In genomic region chr3:187743195-187744141, GRCh38 we compare ENCODE assay signal across 8 cellular contexts. TPM values are rescaled to one million over a fixed set of nuclear protein-coding genes. Genes with fewer than 3 reads are reported as not detected.
A peak's percentile ranks its signal among the peaks of the same experiment; 100 is the strongest.
DNase-seq lines count a peak whose midpoint lies in the region; ATAC-seq and TF ChIP-seq lines count a peak whose summit lies in the region.

No MANE protein-coding gene starts in this region.

- no peaks in the 10 kb centered on the region for H3K36me3 Mint-ChIP-seq in immature natural killer cell

- H3K79me2 ChIP-seq in smooth muscle cell (ENCODE audit: low read depth): peaks cover 41% of the 10 kb centered on the region

- peak overlapping the region; percentile 99 for H3K9ac ChIP-seq in smooth muscle cell (ENCODE audit: low read depth)

- peaks cover 73 to 76% of the 10 kb centered on the region in 2 donors for H3K4me1 Mint-ChIP-seq in immature natural killer cell

- peaks cover 6% of the 10 kb centered on the region for H3F3A ChIP-seq in smooth muscle cell (ENCODE audit: low read depth)

- no peaks in the 10 kb centered on the region for H3K9me3 Mint-ChIP-seq in immature natural killer cell

- H3K36me3 ChIP-seq in body of pancreas (replicated peaks in 1 of 2; ENCODE audit: insufficient read depth in 1 of 2, low read depth in 2 of 2) (no peaks in the 10 kb centered on the region), smooth muscle cell (ENCODE audit: low read depth) (no peaks in the 10 kb centered on the region)

- no peaks in the 10 kb centered on the region for H3K9me3 ChIP-seq in body of pancreas
- H3K9me3 ChIP-seq in smooth muscle cell (replicated peaks; ENCODE audit: low read depth): no peaks in the 10 kb centered on the region

- H3K27ac ChIP-seq in body of pancreas (peak overlapping the region; percentile 95 to 99 (median 99)), smooth muscle cell (ENCODE audit: low read depth) (peak overlapping the region; percentile 99)

- DNase-seq in NK-92 treated with Interleukin-12 subunit alpha and Interleukin-12 subunit beta, amount 100 ng/mL, for 24 hours (lab: John Stamatoyannopoulos, UW): peak; percentile 68
- DNase-seq in NK-92 (lab: John Stamatoyannopoulos, UW; ENCODE audit: unreplicated experiment): no peak
- DNase-seq in SW480 (ENCODE audit: low spot score): peak; percentile 26
- DNase-seq in body of pancreas: peak; percentile 63 to 71 (median 68)
- DNase-seq in immature natural killer cell: peak; percentile 48 to 54 (median 49)
- DNase-seq in smooth muscle cell (lab: John Stamatoyannopoulos, UW; ENCODE audit: unreplicated experiment): peak; percentile 11

- H3K4me3 ChIP-seq in body of pancreas: peak overlapping the region; percentile 50 to 90
- peak overlapping the region; percentile 96 for H3K4me3 ChIP-seq in smooth muscle cell

- H4K20me1 ChIP-seq in smooth muscle cell (ENCODE audit: low read depth): peaks cover 44% of the 10 kb centered on the region

- intact Hi-C loops in body of pancreas (cut with DNase I): no loop called here

- 2% methylated on average over 43 to 45 of the region's 45 CpGs for WGBS in body of pancreas, 2 donors
- WGBS in smooth muscle cell (ENCODE audit: low lambda C conversion rate): 5% methylated on average over 32 of the region's 45 CpGs

- no peak overlapping the region for H2AFZ ChIP-seq in smooth muscle cell (ENCODE audit: low read depth)

- TF ChIP-seq CTCF in body of pancreas (IDR thresholded peaks at IDR 0.05): no peak
- no peak for TF ChIP-seq CTCF in smooth muscle cell (IDR thresholded peaks at IDR 0.05; ENCODE audit: borderline replicate concordance, insufficient read depth, poor library complexity, severe bottlenecking)

- H3K27ac Mint-ChIP-seq in immature natural killer cell: peak overlapping the region; percentile 96 to 100 (median 99)

- H3K4me1 ChIP-seq in body of pancreas (peaks cover 44% of the 10 kb centered on the region), smooth muscle cell (ENCODE audit: low read depth) (peaks cover 25% of the 10 kb centered on the region)

- H3K4me3 Mint-ChIP-seq in immature natural killer cell: peak overlapping the region; percentile 95 to 99 (median 96)

- H3K4me2 ChIP-seq in smooth muscle cell: peak overlapping the region; percentile 99

- peaks cover 17 to 42% (median 32%) of the 10 kb centered on the region in 3 donors for H3K27me3 Mint-ChIP-seq in immature natural killer cell (ENCODE audit: low read depth in 3 of 3)

- peak in 2 of 3 donors; percentile 73 to 76 for TF ChIP-seq POLR2A in body of pancreas (IDR thresholded peaks at IDR 0.05)

- ATAC-seq in body of pancreas (no peak), GM21737 (IDR thresholded peaks at IDR 0.05; ENCODE audit: unreplicated experiment) (no peak), GM21529 (IDR thresholded peaks at IDR 0.05; ENCODE audit: unreplicated experiment) (no peak)

- H3K27me3 ChIP-seq in body of pancreas: no peaks in the 10 kb centered on the region
- H3K27me3 ChIP-seq in smooth muscle cell (ENCODE audit: low read depth): no peaks in the 10 kb centered on the region

RNA-seq across cellular contexts. Expression of gene BCL6, which starts 1.8 kb away (rescaled TPM):
- 10 to 100 TPM; 45.7 to 53.4 TPM for total RNA-seq in body of pancreas
- 1 to 10 TPM; 3.2 to 4.7 (median 4.6) TPM for polyA plus RNA-seq in immature natural killer cell
- 30.8 and 39.1 TPM in 2 replicates for total RNA-seq in smooth muscle cell
- polyA plus RNA-seq in smooth muscle cell: 16.8 and 18.3 TPM in 2 replicates

RNA-seq across cellular contexts. Expression of gene RTP2, which starts 41.1 kb away (rescaled TPM):
- total RNA-seq in body of pancreas: not detected
- not detected for polyA plus RNA-seq in immature natural killer cell
- not detected in 2 replicates for total RNA-seq in smooth muscle cell
- polyA plus RNA-seq in smooth muscle cell: not detected in 2 replicates
